In genomic region chr14:85106491-85106890, GRCh38 we compare ENCODE assay signal across 22 cellular contexts.
DNase-seq lines count a peak whose midpoint lies in the region; ATAC-seq, FAIRE-seq and TF ChIP-seq lines count a peak whose summit lies in the region.
"Had no signal": no experiment of that assay in that cellular context is flagged by ENCODE, and none has a peak within 500 bp of the region (broad histone marks: within the 10 kb centered on the region; RNA-seq: fewer than 3 reads in every experiment).

No MANE protein-coding gene starts in this region.

- POLR2A ChIA-PET in A673 (lab: Charles Lee; ENCODE audit: low non-redundant PET): no interaction called here

- H3K27me3 ChIP-seq in A673 (replicated peaks; ENCODE audit: insufficient read depth, low read depth, low read length, poor library complexity) (no peaks in the 10 kb centered on the region), neural cell (ENCODE audit: insufficient read depth, low read depth, low read length) (no peaks in the 10 kb centered on the region)
- H3K27me3 ChIP-seq: BLaER1 treated with 17β-estradiol and CSF1 and Interleukin-3, amounts not matched to agents 10 nM and 100 nM had no signal

- TF ChIP-seq CTCF in A673 (conservative IDR thresholded peaks at IDR 0.05; ENCODE audit: low read depth, low read length) (no peak), D721Med (IDR thresholded peaks at IDR 0.05; ENCODE audit: insufficient read depth, missing control alignments) (no peak), neural cell (IDR thresholded peaks at IDR 0.05; ENCODE audit: poor library complexity, severe bottlenecking) (no peak)

- H4K20me1 ChIP-seq in neural cell (ENCODE audit: insufficient read depth): no peaks in the 10 kb centered on the region
- H4K20me1 ChIP-seq: BLaER1 treated with 17β-estradiol and CSF1 and Interleukin-3, amounts not matched to agents 10 nM and 100 nM had no signal

- H3K4me2 ChIP-seq in neural cell (ENCODE audit: low read length): no peak overlapping the region
- H3K4me2 ChIP-seq: BLaER1 treated with 17β-estradiol and CSF1 and Interleukin-3, amounts not matched to agents 10 nM and 100 nM had no signal

- no peak for TF ChIP-seq RAD21 in neural cell (conservative IDR thresholded peaks at IDR 0.05)

- peaks cover 13% of the 10 kb centered on the region for H3K4me1 ChIP-seq in A673 (ENCODE audit: insufficient read depth, low read length, poor library complexity, severe bottlenecking)
- H3K4me1 ChIP-seq: BLaER1 treated with 17β-estradiol and CSF1 and Interleukin-3, amounts not matched to agents 10 nM and 100 nM had no signal

- H3K4me3 Mint-ChIP-seq in activated naive CD4-positive, alpha-beta T cell treated with anti-CD3 and anti-CD28 coated beads, Interleukin-2, amount 10 ng/mL, durations not matched to agents 7 days and 5 days: no peak overlapping the region
- H3K4me3 Mint-ChIP-seq: B cell; CD14-positive monocyte; CD4-positive, alpha-beta memory T cell; CD4-positive, CD25-positive, alpha-beta regulatory T cell; CD8-positive, alpha-beta memory T cell had no signal

- peak; percentile 66 for DNase-seq in A673 (ENCODE audit: low spot score)
- DNase-seq in D721Med (ENCODE audit: insufficient read length, low spot score): no peak
- DNase-seq in NCI-H524 treated with DMSO at 0.1 percent for 48 hours (lab: John Stamatoyannopoulos, UW): peak; percentile 79
- DNase-seq in activated naive CD4-positive, alpha-beta T cell treated with anti-CD3 and anti-CD28 coated beads, Interleukin-2, amount 10 ng/mL, durations not matched to agents 7 days and 5 days: no peak
- DNase-seq in C1 segment of cervical spinal cord (lab: John Stamatoyannopoulos, UW): no peak
- DNase-seq: 8988T; AML-193; CD4-positive, alpha-beta memory T cell; CD4-positive, CD25-positive, alpha-beta regulatory T cell; CD8-positive, alpha-beta memory T cell; COR-L47; DMS79 treated with DMSO at 0.1 percent for 48 hours; GF-D8 had no signal

- H2AFZ ChIP-seq in neural cell (ENCODE audit: low read depth, low read length): no peak overlapping the region

- intact Hi-C loops in A673 (cut with micrococcal nuclease; ENCODE audit: unreplicated experiment): no loop called here

- no peak for ATAC-seq in activated CD4-positive, CD25-positive, alpha-beta regulatory T cell treated with anti-CD3 and anti-CD28 coated beads, Interleukin-2, amount 50 U/mL, for 24 hours

- CTCF ChIA-PET in A673 (lab: Charles Lee): no interaction called here
- CTCF ChIA-PET in activated naive CD4-positive, alpha-beta T cell treated with anti-CD3 and anti-CD28 coated beads, Interleukin-2, amount 10 ng/mL, durations not matched to agents 7 days and 5 days (lab: Charles Lee): no interaction called here

- H3K27ac ChIP-seq in A673 (ENCODE audit: low read depth, low read length, poor library complexity, severe bottlenecking) (no peak overlapping the region), neural cell (ENCODE audit: low read length) (no peak overlapping the region)
- H3K27ac ChIP-seq: BLaER1 treated with 17β-estradiol and CSF1 and Interleukin-3, amounts not matched to agents 10 nM and 100 nM had no signal

- H3K4me3 ChIP-seq in A673 (ENCODE audit: low read depth, low read length, poor library complexity, severe bottlenecking) (no peak overlapping the region), neural cell (ENCODE audit: low read length) (no peak overlapping the region)
- H3K4me3 ChIP-seq: BLaER1 treated with 17β-estradiol and CSF1 and Interleukin-3, amounts not matched to agents 10 nM and 100 nM had no signal

- H3K9ac ChIP-seq in neural cell (ENCODE audit: low read length): no peak overlapping the region
- H3K9ac ChIP-seq: BLaER1 treated with 17β-estradiol and CSF1 and Interleukin-3, amounts not matched to agents 10 nM and 100 nM had no signal

- BruUV-seq in A673 (replicated peaks; lab: Mats Ljungman, UMichigan): no TSS peak

- no peaks in the 10 kb centered on the region for H3K9me2 ChIP-seq in neural cell (ENCODE audit: insufficient read depth, low read length)

- no peaks in the 10 kb centered on the region for H3F3A ChIP-seq in neural cell (ENCODE audit: insufficient read depth, low read length, poor library complexity, severe bottlenecking)

- H3K9me3 ChIP-seq in A673 (ENCODE audit: low read depth, low read length, poor library complexity, severe bottlenecking): no peaks in the 10 kb centered on the region
- no peaks in the 10 kb centered on the region for H3K9me3 ChIP-seq in neural cell (ENCODE audit: low read length)

- H3K4me1 Mint-ChIP-seq in activated naive CD4-positive, alpha-beta T cell treated with anti-CD3 and anti-CD28 coated beads, Interleukin-2, amount 10 ng/mL, durations not matched to agents 7 days and 5 days: no peaks in the 10 kb centered on the region
- H3K4me1 Mint-ChIP-seq: B cell; CD14-positive monocyte; CD4-positive, alpha-beta memory T cell; CD4-positive, CD25-positive, alpha-beta regulatory T cell; CD8-positive, alpha-beta memory T cell had no signal

- H3K27ac Mint-ChIP-seq in activated naive CD4-positive, alpha-beta T cell treated with anti-CD3 and anti-CD28 coated beads, Interleukin-2, amount 10 ng/mL, durations not matched to agents 7 days and 5 days: no peak overlapping the region
- H3K27ac Mint-ChIP-seq: B cell; CD14-positive monocyte; CD4-positive, alpha-beta memory T cell; CD4-positive, CD25-positive, alpha-beta regulatory T cell; CD8-positive, alpha-beta memory T cell had no signal

- no peaks in the 10 kb centered on the region for H3K79me2 ChIP-seq in neural cell (replicated peaks; ENCODE audit: insufficient read depth, low read length)

- TF ChIP-seq EP300 in neural cell (conservative IDR thresholded peaks at IDR 0.05; ENCODE audit: poor library complexity, severe bottlenecking): no peak

- H3K27me3 Mint-ChIP-seq in activated naive CD4-positive, alpha-beta T cell treated with anti-CD3 and anti-CD28 coated beads, Interleukin-2, amount 10 ng/mL, durations not matched to agents 7 days and 5 days: no peaks in the 10 kb centered on the region
- H3K27me3 Mint-ChIP-seq: B cell; CD4-positive, alpha-beta memory T cell; CD4-positive, CD25-positive, alpha-beta regulatory T cell; CD8-positive, alpha-beta memory T cell had no signal

- no peaks in the 10 kb centered on the region for H3K36me3 Mint-ChIP-seq in activated naive CD4-positive, alpha-beta T cell treated with anti-CD3 and anti-CD28 coated beads, Interleukin-2, amount 10 ng/mL, durations not matched to agents 7 days and 5 days
- H3K36me3 Mint-ChIP-seq: CD14-positive monocyte; CD4-positive, alpha-beta memory T cell; CD4-positive, CD25-positive, alpha-beta regulatory T cell; CD8-positive, alpha-beta memory T cell had no signal

- FAIRE-seq in D721Med (lab: Jason Lieb, UNC): peak; percentile 25
- FAIRE-seq: A204.1, G401.6, GM12891, GM19239 had no signal

- H3K36me3 ChIP-seq in A673 (ENCODE audit: insufficient read depth, low read length, poor library complexity, severe bottlenecking) (no peaks in the 10 kb centered on the region), neural cell (ENCODE audit: insufficient read depth, low read length) (no peaks in the 10 kb centered on the region)
- H3K36me3 ChIP-seq: BLaER1 treated with 17β-estradiol and CSF1 and Interleukin-3, amounts not matched to agents 10 nM and 100 nM had no signal

- H3K9me3 Mint-ChIP-seq in activated naive CD4-positive, alpha-beta T cell treated with anti-CD3 and anti-CD28 coated beads, Interleukin-2, amount 10 ng/mL, durations not matched to agents 7 days and 5 days: peaks cover 7% of the 10 kb centered on the region

TF ChIP-seq in neural cell, 6 proteins besides CTCF, POLR2A, EP300 and RAD21:
- TF ChIP-seq POLR2AphosphoS5 (IDR thresholded peaks at IDR 0.05) (peak; percentile 44), EZH2 (IDR thresholded peaks at IDR 0.05; ENCODE audit: borderline replicate concordance, insufficient read depth, low read length, poor library complexity, severe bottlenecking) (no peak), TAF1 (IDR thresholded peaks at IDR 0.05; ENCODE audit: low read depth) (no peak), REST (IDR thresholded peaks at IDR 0.05; ENCODE audit: borderline replicate concordance) (peak; percentile 51)

Comparison
In these comparisons a context has a peak if more than half of its experiments do, and no peak if none do; other contexts are left out.
1. DNase-seq: peak in A673 (single experiment) and NCI-H524 treated with DMSO at 0.1 percent for 48 hours (single experiment); none in D721Med (single experiment), activated naive CD4-positive, alpha-beta T cell treated with anti-CD3 and anti-CD28 coated beads, Interleukin-2, amount 10 ng/mL, durations not matched to agents 7 days and 5 days (single experiment) and C1 segment of cervical spinal cord (0 of 14).